Comparison of ENCODE assay signal across 1 cellular context in the genomic region with DNA sequence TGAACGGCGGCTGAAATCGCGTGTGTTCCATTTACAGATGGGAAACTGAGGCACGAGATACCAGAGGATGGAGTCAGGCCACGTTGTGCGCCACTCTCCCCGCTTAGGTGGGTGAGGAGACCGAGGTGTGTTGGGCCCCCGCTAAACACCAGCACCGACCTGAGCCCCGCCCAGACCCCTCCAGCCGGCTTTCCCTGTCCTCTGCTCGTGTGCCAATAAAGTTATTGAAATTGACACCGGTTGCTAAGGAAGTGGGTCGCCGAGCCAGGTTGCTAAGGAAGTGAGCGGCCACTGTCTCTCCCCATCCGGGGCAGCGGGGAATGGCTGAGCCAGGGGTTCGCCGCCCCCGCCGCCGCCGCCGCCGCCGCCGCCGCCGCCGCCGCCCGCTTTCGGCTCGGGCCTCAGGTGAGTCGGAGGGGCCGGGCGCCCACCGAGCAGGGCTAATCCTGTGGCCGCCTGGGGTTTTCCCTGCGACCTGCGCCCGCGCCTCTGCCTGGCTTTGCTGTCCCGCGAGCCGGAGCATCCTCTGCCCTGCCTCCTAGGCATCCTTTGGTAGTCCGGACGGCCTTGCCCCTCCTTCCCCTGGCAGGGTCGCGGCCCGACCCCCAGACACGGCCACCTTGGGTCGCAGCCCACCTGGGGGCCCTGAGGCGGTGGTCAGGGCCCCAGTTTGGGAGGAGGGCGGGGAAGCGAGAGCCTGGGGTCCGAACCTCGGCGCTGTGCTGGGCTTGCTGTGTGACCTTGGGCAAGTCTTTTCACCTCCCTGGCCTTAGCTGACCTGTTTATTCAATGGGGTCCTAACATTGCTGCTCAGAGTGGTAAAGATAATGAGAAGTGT.
TF ChIP-seq lines count a peak whose summit lies in the region.

A gene (plus strand): TSS at position 291 of the 838 bp plus-strand sequence. CDS start 32,127 bp downstream, outside the sequence.

TF ChIP-seq in H1, 55 proteins besides CTCF, POLR2A, EP300 and RAD21:
- TF ChIP-seq RNF2 (IDR thresholded peaks at IDR 0.05; ENCODE audit: borderline replicate concordance, low read depth, low read length, missing control alignments, poor library complexity, severe bottlenecking) (no peak), JUND (IDR thresholded peaks at IDR 0.05; ENCODE audit: low read length) (no peak; the same call in 1 of the 2 replicates), POU5F1 (IDR thresholded peaks at IDR 0.05; ENCODE audit: low read depth, low read length) (no peak), TAF1 (IDR thresholded peaks at IDR 0.05; ENCODE audit: low read depth, low read length) (no peak), MAFK (IDR thresholded peaks at IDR 0.05; ENCODE audit: low read depth, low read length) (no peak), SIN3A (conservative IDR thresholded peaks at IDR 0.05 in 1 of 2, IDR thresholded peaks at IDR 0.05 in 1 of 2; ENCODE audit: low read depth in 1 of 2, low read length in 2 of 2) (peak; percentile 93 to 96), NANOG (IDR thresholded peaks at IDR 0.05; ENCODE audit: insufficient read depth, low read depth, low read length, poor library complexity, severe bottlenecking) (no peak), RXRA (IDR thresholded peaks at IDR 0.05; ENCODE audit: insufficient read depth, low read depth, low read length) (no peak), EZH2 (IDR thresholded peaks at IDR 0.05; ENCODE audit: low read depth, low read length, severe bottlenecking) (no peak), PHF8 (conservative IDR thresholded peaks at IDR 0.05; ENCODE audit: low read depth, low read length) (peak; percentile 46; the same call in 1 of the 2 replicates), BRCA1 (IDR thresholded peaks at IDR 0.05; ENCODE audit: low read depth, low read length) (no peak), SP4 (IDR thresholded peaks at IDR 0.05; ENCODE audit: low read length) (no peak), KDM4A (IDR thresholded peaks at IDR 0.05; ENCODE audit: low read depth, low read length, severe bottlenecking) (peak; percentile 92), HDAC6 (IDR thresholded peaks at IDR 0.05; ENCODE audit: low read depth, low read length) (no peak), SAP30 (IDR thresholded peaks at IDR 0.05; ENCODE audit: insufficient read depth, insufficient replicate concordance, low read length) (no peak), CTBP2 (IDR thresholded peaks at IDR 0.05; ENCODE audit: borderline replicate concordance, insufficient read depth, insufficient read length, low read length) (no peak), CHD2 (IDR thresholded peaks at IDR 0.05; ENCODE audit: low read length) (no peak), ZNF274 (IDR thresholded peaks at IDR 0.05; ENCODE audit: borderline replicate concordance, extremely low read depth, low read length) (no peak), YY1 (IDR thresholded peaks at IDR 0.05; ENCODE audit: low read depth, low read length) (peak; percentile 54; the same call in 1 of the 2 replicates), CBX5 (IDR thresholded peaks at IDR 0.05; ENCODE audit: low read depth, low read length) (no peak), KDM1A (IDR thresholded peaks at IDR 0.05; ENCODE audit: borderline replicate concordance, low read length) (peak; percentile 82), SP1 (IDR thresholded peaks at IDR 0.05; ENCODE audit: low read depth, low read length) (peak; percentile 31; the same call in 1 of the 2 replicates), CBX8 (IDR thresholded peaks at IDR 0.05; ENCODE audit: borderline replicate concordance, low read depth, low read length) (no peak), SRF (IDR thresholded peaks at IDR 0.05; ENCODE audit: low read depth, low read length) (no peak), SIX5 (IDR thresholded peaks at IDR 0.05; ENCODE audit: low read depth, low read length) (no peak), ASH2L (IDR thresholded peaks at IDR 0.05; ENCODE audit: low read length) (no peak), CREB1 (IDR thresholded peaks at IDR 0.05) (no peak), RFX5 (IDR thresholded peaks at IDR 0.05; ENCODE audit: borderline replicate concordance, low read depth, low read length) (no peak), RBBP5 (IDR thresholded peaks at IDR 0.05; ENCODE audit: borderline replicate concordance, low read depth, low read length) (0 out of 2 replicates have a peak, but pooled peaks have one; percentile 30), TBP (IDR thresholded peaks at IDR 0.05; ENCODE audit: low read depth, low read length) (no peak), TAF7 (optimal IDR thresholded peaks at IDR 0.05; ENCODE audit: borderline replicate concordance, low read depth, low read length) (no peak), POLR2AphosphoS5 (IDR thresholded peaks at IDR 0.05; ENCODE audit: low read depth, low read length) (no peak), BACH1 (IDR thresholded peaks at IDR 0.05; ENCODE audit: low read length) (no peak), FOSL1 (IDR thresholded peaks at IDR 0.05; ENCODE audit: insufficient read depth, low read depth, low read length) (no peak), BCL11A (IDR thresholded peaks at IDR 0.05; ENCODE audit: low read depth in 2 of 2, low read length in 2 of 2) (no peak), CEBPB (IDR thresholded peaks at IDR 0.05; ENCODE audit: low read depth, low read length) (no peak), EGR1 (IDR thresholded peaks at IDR 0.05; ENCODE audit: borderline replicate concordance, low read depth, low read length) (peak; percentile 78; the same call in 1 of the 2 replicates), SIRT6 (IDR thresholded peaks at IDR 0.05; ENCODE audit: low read length) (no peak), JUN (IDR thresholded peaks at IDR 0.05; ENCODE audit: low read depth, low read length) (no peak), TCF12 (IDR thresholded peaks at IDR 0.05; ENCODE audit: low read depth, low read length) (no peak), GABPA (IDR thresholded peaks at IDR 0.05; ENCODE audit: borderline replicate concordance, insufficient read depth, low read length) (peak; percentile 68; the same call in 1 of the 2 replicates), KDM5A (IDR thresholded peaks at IDR 0.05; ENCODE audit: low read length) (no peak), GTF2F1 (IDR thresholded peaks at IDR 0.05; ENCODE audit: borderline replicate concordance, low read depth, low read length) (no peak), SP2 (IDR thresholded peaks at IDR 0.05; ENCODE audit: low read length) (no peak), NRF1 (IDR thresholded peaks at IDR 0.05; ENCODE audit: low read depth, low read length) (no peak), TEAD4 (IDR thresholded peaks at IDR 0.05; ENCODE audit: low read depth, low read length) (no peak), CHD1 (IDR thresholded peaks at IDR 0.05; ENCODE audit: low read depth, low read length) (no peak), HDAC2 (IDR thresholded peaks at IDR 0.05; ENCODE audit: borderline replicate concordance in 1 of 2, low read depth in 2 of 2, low read length in 2 of 2) (peak in 1 of 2 experiments; percentile 70; a peak in 1 of 4 replicates), SUZ12 (IDR thresholded peaks at IDR 0.05; ENCODE audit: low read length) (no peak)
- TF ChIP-seq, protein P1, sequence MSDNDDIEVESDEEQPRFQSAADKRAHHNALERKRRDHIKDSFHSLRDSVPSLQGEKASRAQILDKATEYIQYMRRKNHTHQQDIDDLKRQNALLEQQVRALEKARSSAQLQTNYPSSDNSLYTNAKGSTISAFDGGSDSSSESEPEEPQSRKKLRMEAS (IDR thresholded peaks at IDR 0.05), result peak; percentile 13; the same call in 1 of the 2 replicates
- TF ChIP-seq, protein P2, sequence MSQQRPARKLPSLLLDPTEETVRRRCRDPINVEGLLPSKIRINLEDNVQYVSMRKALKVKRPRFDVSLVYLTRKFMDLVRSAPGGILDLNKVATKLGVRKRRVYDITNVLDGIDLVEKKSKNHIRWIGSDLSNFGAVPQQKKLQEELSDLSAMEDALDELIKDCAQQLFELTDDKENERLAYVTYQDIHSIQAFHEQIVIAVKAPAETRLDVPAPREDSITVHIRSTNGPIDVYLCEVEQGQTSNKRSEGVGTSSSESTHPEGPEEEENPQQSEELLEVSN (IDR thresholded peaks at IDR 0.05), result no peak
- TF ChIP-seq, protein P3, sequence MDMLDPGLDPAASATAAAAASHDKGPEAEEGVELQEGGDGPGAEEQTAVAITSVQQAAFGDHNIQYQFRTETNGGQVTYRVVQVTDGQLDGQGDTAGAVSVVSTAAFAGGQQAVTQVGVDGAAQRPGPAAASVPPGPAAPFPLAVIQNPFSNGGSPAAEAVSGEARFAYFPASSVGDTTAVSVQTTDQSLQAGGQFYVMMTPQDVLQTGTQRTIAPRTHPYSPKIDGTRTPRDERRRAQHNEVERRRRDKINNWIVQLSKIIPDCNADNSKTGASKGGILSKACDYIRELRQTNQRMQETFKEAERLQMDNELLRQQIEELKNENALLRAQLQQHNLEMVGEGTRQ (IDR thresholded peaks at IDR 0.05; ENCODE audit: low read length), result no peak
- TF ChIP-seq, protein P4, sequence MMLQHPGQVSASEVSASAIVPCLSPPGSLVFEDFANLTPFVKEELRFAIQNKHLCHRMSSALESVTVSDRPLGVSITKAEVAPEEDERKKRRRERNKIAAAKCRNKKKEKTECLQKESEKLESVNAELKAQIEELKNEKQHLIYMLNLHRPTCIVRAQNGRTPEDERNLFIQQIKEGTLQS (IDR thresholded peaks at IDR 0.05; ENCODE audit: insufficient read depth, low read depth, low read length), result no peak
- TF ChIP-seq, protein P5, sequence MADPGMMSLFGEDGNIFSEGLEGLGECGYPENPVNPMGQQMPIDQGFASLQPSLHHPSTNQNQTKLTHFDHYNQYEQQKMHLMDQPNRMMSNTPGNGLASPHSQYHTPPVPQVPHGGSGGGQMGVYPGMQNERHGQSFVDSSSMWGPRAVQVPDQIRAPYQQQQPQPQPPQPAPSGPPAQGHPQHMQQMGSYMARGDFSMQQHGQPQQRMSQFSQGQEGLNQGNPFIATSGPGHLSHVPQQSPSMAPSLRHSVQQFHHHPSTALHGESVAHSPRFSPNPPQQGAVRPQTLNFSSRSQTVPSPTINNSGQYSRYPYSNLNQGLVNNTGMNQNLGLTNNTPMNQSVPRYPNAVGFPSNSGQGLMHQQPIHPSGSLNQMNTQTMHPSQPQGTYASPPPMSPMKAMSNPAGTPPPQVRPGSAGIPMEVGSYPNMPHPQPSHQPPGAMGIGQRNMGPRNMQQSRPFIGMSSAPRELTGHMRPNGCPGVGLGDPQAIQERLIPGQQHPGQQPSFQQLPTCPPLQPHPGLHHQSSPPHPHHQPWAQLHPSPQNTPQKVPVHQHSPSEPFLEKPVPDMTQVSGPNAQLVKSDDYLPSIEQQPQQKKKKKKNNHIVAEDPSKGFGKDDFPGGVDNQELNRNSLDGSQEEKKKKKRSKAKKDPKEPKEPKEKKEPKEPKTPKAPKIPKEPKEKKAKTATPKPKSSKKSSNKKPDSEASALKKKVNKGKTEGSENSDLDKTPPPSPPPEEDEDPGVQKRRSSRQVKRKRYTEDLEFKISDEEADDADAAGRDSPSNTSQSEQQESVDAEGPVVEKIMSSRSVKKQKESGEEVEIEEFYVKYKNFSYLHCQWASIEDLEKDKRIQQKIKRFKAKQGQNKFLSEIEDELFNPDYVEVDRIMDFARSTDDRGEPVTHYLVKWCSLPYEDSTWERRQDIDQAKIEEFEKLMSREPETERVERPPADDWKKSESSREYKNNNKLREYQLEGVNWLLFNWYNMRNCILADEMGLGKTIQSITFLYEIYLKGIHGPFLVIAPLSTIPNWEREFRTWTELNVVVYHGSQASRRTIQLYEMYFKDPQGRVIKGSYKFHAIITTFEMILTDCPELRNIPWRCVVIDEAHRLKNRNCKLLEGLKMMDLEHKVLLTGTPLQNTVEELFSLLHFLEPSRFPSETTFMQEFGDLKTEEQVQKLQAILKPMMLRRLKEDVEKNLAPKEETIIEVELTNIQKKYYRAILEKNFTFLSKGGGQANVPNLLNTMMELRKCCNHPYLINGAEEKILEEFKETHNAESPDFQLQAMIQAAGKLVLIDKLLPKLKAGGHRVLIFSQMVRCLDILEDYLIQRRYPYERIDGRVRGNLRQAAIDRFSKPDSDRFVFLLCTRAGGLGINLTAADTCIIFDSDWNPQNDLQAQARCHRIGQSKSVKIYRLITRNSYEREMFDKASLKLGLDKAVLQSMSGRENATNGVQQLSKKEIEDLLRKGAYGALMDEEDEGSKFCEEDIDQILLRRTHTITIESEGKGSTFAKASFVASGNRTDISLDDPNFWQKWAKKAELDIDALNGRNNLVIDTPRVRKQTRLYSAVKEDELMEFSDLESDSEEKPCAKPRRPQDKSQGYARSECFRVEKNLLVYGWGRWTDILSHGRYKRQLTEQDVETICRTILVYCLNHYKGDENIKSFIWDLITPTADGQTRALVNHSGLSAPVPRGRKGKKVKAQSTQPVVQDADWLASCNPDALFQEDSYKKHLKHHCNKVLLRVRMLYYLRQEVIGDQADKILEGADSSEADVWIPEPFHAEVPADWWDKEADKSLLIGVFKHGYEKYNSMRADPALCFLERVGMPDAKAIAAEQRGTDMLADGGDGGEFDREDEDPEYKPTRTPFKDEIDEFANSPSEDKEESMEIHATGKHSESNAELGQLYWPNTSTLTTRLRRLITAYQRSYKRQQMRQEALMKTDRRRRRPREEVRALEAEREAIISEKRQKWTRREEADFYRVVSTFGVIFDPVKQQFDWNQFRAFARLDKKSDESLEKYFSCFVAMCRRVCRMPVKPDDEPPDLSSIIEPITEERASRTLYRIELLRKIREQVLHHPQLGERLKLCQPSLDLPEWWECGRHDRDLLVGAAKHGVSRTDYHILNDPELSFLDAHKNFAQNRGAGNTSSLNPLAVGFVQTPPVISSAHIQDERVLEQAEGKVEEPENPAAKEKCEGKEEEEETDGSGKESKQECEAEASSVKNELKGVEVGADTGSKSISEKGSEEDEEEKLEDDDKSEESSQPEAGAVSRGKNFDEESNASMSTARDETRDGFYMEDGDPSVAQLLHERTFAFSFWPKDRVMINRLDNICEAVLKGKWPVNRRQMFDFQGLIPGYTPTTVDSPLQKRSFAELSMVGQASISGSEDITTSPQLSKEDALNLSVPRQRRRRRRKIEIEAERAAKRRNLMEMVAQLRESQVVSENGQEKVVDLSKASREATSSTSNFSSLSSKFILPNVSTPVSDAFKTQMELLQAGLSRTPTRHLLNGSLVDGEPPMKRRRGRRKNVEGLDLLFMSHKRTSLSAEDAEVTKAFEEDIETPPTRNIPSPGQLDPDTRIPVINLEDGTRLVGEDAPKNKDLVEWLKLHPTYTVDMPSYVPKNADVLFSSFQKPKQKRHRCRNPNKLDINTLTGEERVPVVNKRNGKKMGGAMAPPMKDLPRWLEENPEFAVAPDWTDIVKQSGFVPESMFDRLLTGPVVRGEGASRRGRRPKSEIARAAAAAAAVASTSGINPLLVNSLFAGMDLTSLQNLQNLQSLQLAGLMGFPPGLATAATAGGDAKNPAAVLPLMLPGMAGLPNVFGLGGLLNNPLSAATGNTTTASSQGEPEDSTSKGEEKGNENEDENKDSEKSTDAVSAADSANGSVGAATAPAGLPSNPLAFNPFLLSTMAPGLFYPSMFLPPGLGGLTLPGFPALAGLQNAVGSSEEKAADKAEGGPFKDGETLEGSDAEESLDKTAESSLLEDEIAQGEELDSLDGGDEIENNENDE (IDR thresholded peaks at IDR 0.05; ENCODE audit: insufficient replicate concordance, low read length), result no peak
- TF ChIP-seq, protein P6, sequence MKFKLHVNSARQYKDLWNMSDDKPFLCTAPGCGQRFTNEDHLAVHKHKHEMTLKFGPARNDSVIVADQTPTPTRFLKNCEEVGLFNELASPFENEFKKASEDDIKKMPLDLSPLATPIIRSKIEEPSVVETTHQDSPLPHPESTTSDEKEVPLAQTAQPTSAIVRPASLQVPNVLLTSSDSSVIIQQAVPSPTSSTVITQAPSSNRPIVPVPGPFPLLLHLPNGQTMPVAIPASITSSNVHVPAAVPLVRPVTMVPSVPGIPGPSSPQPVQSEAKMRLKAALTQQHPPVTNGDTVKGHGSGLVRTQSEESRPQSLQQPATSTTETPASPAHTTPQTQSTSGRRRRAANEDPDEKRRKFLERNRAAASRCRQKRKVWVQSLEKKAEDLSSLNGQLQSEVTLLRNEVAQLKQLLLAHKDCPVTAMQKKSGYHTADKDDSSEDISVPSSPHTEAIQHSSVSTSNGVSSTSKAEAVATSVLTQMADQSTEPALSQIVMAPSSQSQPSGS (IDR thresholded peaks at IDR 0.05; ENCODE audit: low read length), result no peak
TF ChIP-seq in H1: peak in this region for 11.
